Comparison of ENCODE assay signal across 25 cellular contexts in the genomic region with DNA sequence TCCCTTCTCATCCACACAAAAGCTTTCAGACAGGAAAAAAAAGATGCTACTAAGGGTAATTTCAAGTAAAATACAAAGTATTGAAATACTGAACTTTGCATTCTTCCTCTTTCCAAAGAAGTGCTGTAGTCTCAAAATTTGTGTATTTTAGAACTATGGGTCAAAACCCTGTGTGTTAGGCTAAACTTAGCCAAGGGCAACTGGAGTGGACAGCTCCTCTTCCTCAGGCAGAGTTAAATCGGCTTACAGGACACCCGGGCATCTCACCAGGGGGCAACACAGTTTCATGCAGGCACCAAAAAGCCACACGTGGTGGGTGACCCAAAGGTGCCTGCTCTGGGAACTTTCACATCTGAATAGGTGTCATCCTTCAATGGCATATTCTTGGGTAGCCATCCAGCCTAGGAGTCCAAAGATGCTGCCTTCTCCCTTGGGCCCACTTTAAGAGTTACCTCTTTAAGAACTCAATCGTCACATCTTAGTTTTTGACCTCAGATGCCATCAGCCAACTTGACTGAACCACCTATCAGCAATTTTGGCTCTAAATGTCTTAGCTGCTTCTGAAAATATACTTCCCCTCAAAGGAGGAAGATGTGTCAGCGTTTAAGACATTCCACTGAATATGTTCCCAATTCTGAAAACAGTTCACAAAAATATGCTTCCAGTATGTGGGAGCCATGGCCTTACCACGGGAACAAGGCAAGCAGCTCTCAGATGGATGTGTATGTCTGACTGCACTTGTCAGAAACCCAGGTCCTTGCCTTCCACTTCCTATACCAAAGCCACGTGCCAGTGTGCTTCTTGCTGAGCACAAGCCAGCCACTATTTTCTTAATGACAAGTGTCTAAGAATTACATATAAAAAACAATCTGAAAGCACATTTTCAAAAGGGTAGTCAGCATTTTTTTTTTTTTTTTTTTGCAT. TPM values are rescaled to one million over a fixed set of nuclear protein-coding genes. Genes with fewer than 3 reads are reported as not detected.
DNase-seq lines count a peak whose midpoint lies in the region; ATAC-seq, FAIRE-seq and TF ChIP-seq lines count a peak whose summit lies in the region.
"Had no signal": no experiment of that assay in that cellular context is flagged by ENCODE, and none has a peak within 500 bp of the region (broad histone marks: within the 10 kb centered on the region; RNA-seq: fewer than 3 reads in every experiment).

No MANE protein-coding gene starts in this region.

- no peak for TF ChIP-seq POLR2A in spleen (IDR thresholded peaks at IDR 0.05)

- TF ChIP-seq CTCF in spleen (IDR thresholded peaks at IDR 0.05 in 8 of 11, conservative IDR thresholded peaks at IDR 0.05 in 3 of 11) (no peak), kidney (IDR thresholded peaks at IDR 0.05; ENCODE audit: borderline replicate concordance, extremely low read depth, insufficient read depth) (no peak)

- no peaks in the 10 kb centered on the region for H3K4me1 Mint-ChIP-seq in central memory CD8-positive, alpha-beta T cell
- peaks cover 0 to 8% of the 10 kb centered on the region in 2 donors for H3K4me1 Mint-ChIP-seq in immature natural killer cell

- H3K27ac Mint-ChIP-seq in central memory CD8-positive, alpha-beta T cell (ENCODE audit: low read depth): peak overlapping the region; percentile 22
- peak overlapping the region in 5 of 6 donors; percentile 6 to 48 (median 14) for H3K27ac Mint-ChIP-seq in immature natural killer cell
- H3K27ac Mint-ChIP-seq: CD8-positive, alpha-beta T cell had no signal

- H3K4me1 ChIP-seq in spleen (peaks cover 0 to 8% (median 0%) of the 10 kb centered on the region in 6 donors), kidney (ENCODE audit: control insufficient read depth in 1 of 2, insufficient read depth in 1 of 2, low read depth in 1 of 2, low read length in 2 of 2) (peaks cover 4 to 19% of the 10 kb centered on the region in 2 donors)
- H3K4me1 ChIP-seq: BE2C, HAP-1 had no signal

- H3K27me3 Mint-ChIP-seq in central memory CD8-positive, alpha-beta T cell: no peaks in the 10 kb centered on the region
- peaks cover 0 to 3% (median 0%) of the 10 kb centered on the region in 3 donors for H3K27me3 Mint-ChIP-seq in immature natural killer cell (ENCODE audit: low read depth in 3 of 3)

- no peaks in the 10 kb centered on the region for H3K9me3 Mint-ChIP-seq in central memory CD8-positive, alpha-beta T cell
- no peaks in the 10 kb centered on the region for H3K9me3 Mint-ChIP-seq in immature natural killer cell
- H3K9me3 Mint-ChIP-seq: CD8-positive, alpha-beta T cell had no signal

- peak; percentile 23 for DNase-seq in NOMO-1 treated with DMSO at 0.1 percent for 48 hours (lab: John Stamatoyannopoulos, UW; ENCODE audit: unreplicated experiment)
- no peak for DNase-seq in NOMO-1 treated with dmso at 0.1 percent for 144 hours (lab: John Stamatoyannopoulos, UW; ENCODE audit: unreplicated experiment)
- DNase-seq in central memory CD8-positive, alpha-beta T cell (ENCODE audit: low spot score in 2 of 2): no peak
- no peak for DNase-seq in immature natural killer cell
- DNase-seq in spleen: no peak
- DNase-seq in NCI-H2171 (lab: John Stamatoyannopoulos, UW): no peak
- no peak for DNase-seq in kidney
- DNase-seq in activated CD8-positive, alpha-beta memory T cell treated with anti-CD3 and anti-CD28 coated beads for 24 hours: no peak
- DNase-seq: BE2C; CD8-positive, alpha-beta T cell; DMS79 treated with DMSO at 0.1 percent for 48 hours; NCI-H1436 treated with DMSO at 0.1 percent for 48 hours; NCI-H2081; NCI-H510A treated with DMSO at 0.1 percent for 48 hours; NCI-H82; SHP77 had no signal

- no peak overlapping the region for H3K4me3 ChIP-seq in spleen
- H3K4me3 ChIP-seq in kidney (ENCODE audit: low read length in 2 of 2): no peak overlapping the region
- H3K4me3 ChIP-seq: HAP-1 had no signal

- ATAC-seq in central memory CD8-positive, alpha-beta T cell (replicated peaks; ENCODE audit: extremely low read depth, poor library complexity, severe bottlenecking): no peak
- ATAC-seq: CD8-positive, alpha-beta T cell; Panc1 had no signal

- no peak overlapping the region for H3K4me3 Mint-ChIP-seq in central memory CD8-positive, alpha-beta T cell
- H3K4me3 Mint-ChIP-seq in immature natural killer cell: no peak overlapping the region
- H3K4me3 Mint-ChIP-seq: CD8-positive, alpha-beta T cell had no signal

- H3K27me3 ChIP-seq in spleen (replicated peaks in 1 of 7): no peaks in the 10 kb centered on the region
- H3K27me3 ChIP-seq: BE2C had no signal

- 61 to 73% (median 62%) methylated on average over 7 of the region's 7 CpGs for WGBS in spleen, 5 donors

- no peak overlapping the region for H3K9ac ChIP-seq in kidney (ENCODE audit: low read length in 2 of 2)

- H3K36me3 ChIP-seq in spleen (peaks cover 0 to 43% (median 28%) of the 10 kb centered on the region in 6 donors), kidney (ENCODE audit: control insufficient read depth in 1 of 2, insufficient read depth in 2 of 2, low read length in 2 of 2) (no peaks in the 10 kb centered on the region)
- H3K36me3 ChIP-seq: HAP-1 had no signal

- intact Hi-C loops in spleen (cut with DNase I; ENCODE audit: low total_unique reads) (no loop called here), kidney (cut with DNase I) (no loop called here)

- no peaks in the 10 kb centered on the region for H3K9me3 ChIP-seq in spleen
- no peaks in the 10 kb centered on the region for H3K9me3 ChIP-seq in kidney (ENCODE audit: control insufficient read depth in 1 of 2, low read length in 2 of 2)
- H3K9me3 ChIP-seq: BE2C, HAP-1 had no signal

- H3K27ac ChIP-seq in spleen: peak overlapping the region in 5 of 8 donors; percentile 9 to 78 (median 59)
- no peak overlapping the region for H3K27ac ChIP-seq in kidney (ENCODE audit: low read depth in 2 of 2, low read length in 2 of 2)
- H3K27ac ChIP-seq: 22Rv1, HL-60 had no signal

- no peak for FAIRE-seq in kidney (lab: Jason Lieb, UNC)
- FAIRE-seq: D721Med, G401.6, GM18507, HTR-8/SVneo had no signal

- H3K36me3 Mint-ChIP-seq in central memory CD8-positive, alpha-beta T cell (ENCODE audit: insufficient read depth): peaks cover 13% of the 10 kb centered on the region
- peaks cover 11 to 25% (median 15%) of the 10 kb centered on the region in 3 donors for H3K36me3 Mint-ChIP-seq in immature natural killer cell

RNA-seq across cellular contexts. Expression of gene MUC13, which starts 32.3 kb away (rescaled TPM):
- polyA plus RNA-seq in immature natural killer cell (not detected), spleen (under 1 TPM; 0.06 to 0.22 (median 0.07) TPM), kidney (ENCODE audit: insufficient read depth, low read depth, low replicate concordance) (6.4 TPM)
- total RNA-seq in spleen (under 1 TPM in 3 of 7 donors, not detected in 4; 0.11 to 0.93 (median 0.27) TPM), kidney (1.9 TPM)
- polyA plus RNA-seq: AG04450 had no signal

Comparison
In these comparisons a context has a peak if more than half of its experiments do, and no peak if none do; other contexts are left out.
1. H3K27ac ChIP-seq: peak in spleen (5 of 8); none in kidney (0 of 2).